Comparison of ENCODE assay signal across 9 cellular contexts in the genomic region with DNA sequence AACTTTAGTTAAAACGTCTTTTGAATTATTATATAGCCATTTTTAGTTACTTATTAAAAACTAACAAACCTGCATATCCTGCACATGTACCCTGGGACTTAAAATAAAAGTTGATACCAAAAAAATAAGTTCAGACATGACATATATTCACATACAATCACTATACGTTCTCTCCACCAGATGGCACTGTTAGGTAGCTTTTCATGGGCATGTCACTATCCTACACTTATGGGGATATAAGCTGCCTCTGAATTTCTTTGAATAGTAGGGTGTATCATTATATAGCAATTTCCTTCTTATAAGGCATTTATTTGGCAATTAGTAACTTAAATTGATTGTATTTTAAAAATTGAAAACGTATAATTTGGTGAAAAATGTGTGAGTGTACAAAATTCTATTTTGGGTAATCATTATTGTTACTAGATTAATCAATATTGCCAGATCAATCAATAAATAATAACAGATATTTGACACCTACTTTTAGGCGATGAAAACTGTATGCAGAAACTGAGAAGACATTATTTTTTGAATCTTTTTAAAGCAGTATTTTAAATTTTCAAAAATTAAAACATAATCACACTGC. TPM values are rescaled to one million over a fixed set of nuclear protein-coding genes. Genes with fewer than 3 reads are reported as not detected.
DNase-seq lines count a peak whose midpoint lies in the region; ATAC-seq and TF ChIP-seq lines count a peak whose summit lies in the region.
"Had no signal": no experiment of that assay in that cellular context is flagged by ENCODE, and none has a peak within 500 bp of the region (broad histone marks: within the 10 kb centered on the region; RNA-seq: fewer than 3 reads in every experiment).

No MANE protein-coding gene starts in this region.

- CTCF ChIA-PET in naive thymus-derived CD4-positive, alpha-beta T cell (lab: Charles Lee), result interaction anchor here (0.6 to 1.0 kb wide), 3 partner anchors 56 to 430 kb away, joined by 3 to 7 read pairs (median 3); no protein-coding TSS in a partner anchor

- intact Hi-C loops in naive thymus-derived CD4-positive, alpha-beta T cell (cut with micrococcal nuclease), result loop anchor here (1.0 kb wide), 2 partner anchors 430 to 467 kb away; no protein-coding TSS in a partner anchor

- no peaks in the 10 kb centered on the region for H3K36me3 Mint-ChIP-seq in naive thymus-derived CD4-positive, alpha-beta T cell

- no peaks in the 10 kb centered on the region for H3K9me3 ChIP-seq in naive thymus-derived CD4-positive, alpha-beta T cell (ENCODE audit: control insufficient read depth in 2 of 3, low read length in 3 of 3)

- peak; percentile 32 for DNase-seq in COR-L47 (lab: John Stamatoyannopoulos, UW)
- peak; percentile 83 for DNase-seq in NCI-H2107 treated with DMSO at 0.1 percent for 48 hours (lab: John Stamatoyannopoulos, UW; ENCODE audit: unreplicated experiment)
- peak; percentile 8 for DNase-seq in T1000 (lab: John Stamatoyannopoulos, UW)
- DNase-seq in epithelial cell of proximal tubule (ENCODE audit: low read depth), result peak; percentile 32
- peak in 7 of 9 donors; percentile 29 to 66 (median 56) for DNase-seq in naive thymus-derived CD4-positive, alpha-beta T cell

- no peaks in the 10 kb centered on the region for H3K4me1 Mint-ChIP-seq in naive thymus-derived CD4-positive, alpha-beta T cell

- H3K27me3 ChIP-seq in naive thymus-derived CD4-positive, alpha-beta T cell (ENCODE audit: control insufficient read depth in 2 of 2, insufficient read depth in 2 of 2, low read length in 2 of 2), result no peaks in the 10 kb centered on the region

- H3K27me3 Mint-ChIP-seq in naive thymus-derived CD4-positive, alpha-beta T cell, result peaks cover 19 to 63% (median 46%) of the 10 kb centered on the region in 5 donors

- no peak overlapping the region for H3K27ac ChIP-seq in naive thymus-derived CD4-positive, alpha-beta T cell (ENCODE audit: low read depth, low read length)

- peak; percentile 81 for ATAC-seq in GM18907 (IDR thresholded peaks at IDR 0.05; ENCODE audit: unreplicated experiment)
- ATAC-seq in HG03139 (IDR thresholded peaks at IDR 0.05; ENCODE audit: unreplicated experiment), result peak; percentile 71
- peak; percentile 79 for ATAC-seq in naive thymus-derived CD4-positive, alpha-beta T cell
- no peak for ATAC-seq in HG02840 (IDR thresholded peaks at IDR 0.05; ENCODE audit: low FRiP score, unreplicated experiment)

- POLR2A ChIA-PET in naive thymus-derived CD4-positive, alpha-beta T cell (lab: Charles Lee), result no interaction called here

- peak; percentile 79 for TF ChIP-seq CTCF in epithelial cell of proximal tubule (conservative IDR thresholded peaks at IDR 0.05; ENCODE audit: low read depth, low read length)

- peaks cover 0 to 4% (median 0%) of the 10 kb centered on the region in 11 donors for H3K9me3 Mint-ChIP-seq in naive thymus-derived CD4-positive, alpha-beta T cell

- no peak overlapping the region for H3K27ac Mint-ChIP-seq in naive thymus-derived CD4-positive, alpha-beta T cell

- no peaks in the 10 kb centered on the region for H3K4me1 ChIP-seq in naive thymus-derived CD4-positive, alpha-beta T cell (ENCODE audit: control insufficient read depth in 2 of 2, insufficient read depth in 2 of 2, low read length in 2 of 2)

- no peak overlapping the region for H3K4me3 Mint-ChIP-seq in naive thymus-derived CD4-positive, alpha-beta T cell

- no peaks in the 10 kb centered on the region for H3K36me3 ChIP-seq in naive thymus-derived CD4-positive, alpha-beta T cell (ENCODE audit: control insufficient read depth in 2 of 3, insufficient read depth in 3 of 3, low read length in 3 of 3)

- no peak overlapping the region for H3K4me3 ChIP-seq in epithelial cell of proximal tubule (ENCODE audit: low read depth, low read length)
- no peak overlapping the region for H3K4me3 ChIP-seq in naive thymus-derived CD4-positive, alpha-beta T cell (ENCODE audit: low read length)

RNA-seq across cellular contexts. Expression of gene OR10A7, which starts 31.8 kb away (rescaled TPM):
- total RNA-seq in epithelial cell of proximal tubule, result not detected in 2 replicates
- not detected for total RNA-seq in naive thymus-derived CD4-positive, alpha-beta T cell
- not detected for polyA plus RNA-seq in naive thymus-derived CD4-positive, alpha-beta T cell
- polyA plus RNA-seq: thymus had no signal

RNA-seq across cellular contexts. Expression of gene OR6C74, which starts 55.3 kb away (rescaled TPM):
- total RNA-seq in epithelial cell of proximal tubule, result not detected in 2 replicates
- total RNA-seq in naive thymus-derived CD4-positive, alpha-beta T cell, result not detected
- not detected for polyA plus RNA-seq in naive thymus-derived CD4-positive, alpha-beta T cell
- polyA plus RNA-seq: thymus had no signal

Comparison
In these comparisons a context has a peak if more than half of its experiments do, and no peak if none do; other contexts are left out.
1. DNase-seq: peak in every context shown above with its lines; median percentile 83 in NCI-H2107 treated with DMSO at 0.1 percent for 48 hours; 56 in naive thymus-derived CD4-positive, alpha-beta T cell; 32 in COR-L47; 32 in epithelial cell of proximal tubule; 8 in T1000.